ENCODE assay signal across 15 cellular contexts in the genomic region with DNA sequence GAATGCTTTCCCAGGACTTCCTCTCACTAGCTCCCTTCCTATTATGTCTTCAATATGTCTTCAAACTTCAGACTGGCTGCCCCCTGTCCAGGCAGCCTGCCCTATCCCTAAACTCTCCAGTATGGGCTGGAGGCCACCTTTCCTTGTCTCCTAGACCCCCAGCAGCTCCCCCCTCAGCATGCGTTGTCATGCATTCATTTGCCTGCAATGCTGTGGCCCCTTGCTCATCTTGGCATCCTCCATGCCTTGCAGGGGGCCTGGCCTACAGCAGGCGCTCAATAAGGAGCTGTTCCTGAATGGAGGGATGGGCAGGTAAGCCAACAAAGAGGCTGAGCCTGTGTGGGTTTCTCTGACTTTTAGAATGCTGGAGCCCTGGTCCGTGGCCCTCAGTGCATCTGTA. TPM values are rescaled to one million over a fixed set of nuclear protein-coding genes. Genes with fewer than 3 reads are reported as not detected.
DNase-seq lines count a peak whose midpoint lies in the region; ATAC-seq lines count a peak whose summit lies in the region.
"Had no signal": no experiment of that assay in that cellular context is flagged by ENCODE, and none has a peak within 500 bp of the region (broad histone marks: within the 10 kb centered on the region; RNA-seq: fewer than 3 reads in every experiment).

No MANE protein-coding gene starts in this region.

- no peak overlapping the region for H4K8ac ChIP-seq in mesenchymal stem cell (ENCODE audit: low read length)

- no peak overlapping the region for H3K4me2 ChIP-seq in mesenchymal stem cell (ENCODE audit: low read length, poor library complexity, severe bottlenecking)

- ATAC-seq in activated naive CD8-positive, alpha-beta T cell treated with anti-CD3 and anti-CD28 coated beads, Interleukin-2, amount 10 ng/mL, durations not matched to agents 7 days and 5 days (ENCODE audit: low read depth), result no peak
- no peak for ATAC-seq in activated naive CD8-positive, alpha-beta T cell treated with anti-CD3 and anti-CD28 coated beads, Interleukin-2, amount 50 U/mL, for 24 hours
- ATAC-seq in T-helper 17 cell, result no peak
- no peak for ATAC-seq in stimulated activated naive B cell treated with anti-CD40 and anti-IgM and Interleukin-4, amounts not matched to agents 10 μg/mL and 1 μg/mL and 100 μg/mL, for 72 hours (replicated peaks)
- ATAC-seq: CD8-positive, alpha-beta T cell had no signal

- POLR2A ChIA-PET in activated naive CD8-positive, alpha-beta T cell treated with anti-CD3 and anti-CD28 coated beads, Interleukin-2, amount 10 ng/mL, durations not matched to agents 7 days and 5 days (lab: Charles Lee), result interaction anchor here (0.6 kb wide), 1 partner anchor 47 kb away, joined by 3 read pairs; no protein-coding TSS in a partner anchor

- peaks cover 11% of the 10 kb centered on the region for H3K79me1 ChIP-seq in mesenchymal stem cell (replicated peaks; ENCODE audit: low read length, poor library complexity, severe bottlenecking)

- no peak overlapping the region for H3K4me3 ChIP-seq in mesenchymal stem cell (ENCODE audit: insufficient read depth in 1 of 2, low read depth in 1 of 2, low read length in 2 of 2)

- peak overlapping the region; percentile 9 for H2BK15ac ChIP-seq in mesenchymal stem cell (ENCODE audit: low read depth, poor library complexity, severe bottlenecking)

- WGBS in mesenchymal stem cell, result 86% methylated on average over 3 of the region's 3 CpGs

- H3K9me3 Mint-ChIP-seq in activated naive CD8-positive, alpha-beta T cell treated with anti-CD3 and anti-CD28 coated beads, Interleukin-2, amount 10 ng/mL, durations not matched to agents 7 days and 5 days, result no peaks in the 10 kb centered on the region
- H3K9me3 Mint-ChIP-seq in activated naive CD8-positive, alpha-beta T cell treated with anti-CD3 and anti-CD28 coated beads, Interleukin-2, amount 50 U/mL, for 24 hours, result no peaks in the 10 kb centered on the region
- no peaks in the 10 kb centered on the region for H3K9me3 Mint-ChIP-seq in stimulated activated naive B cell treated with anti-CD40 and anti-IgM and Interleukin-4, amounts not matched to agents 10 μg/mL and 1 μg/mL and 100 μg/mL, for 72 hours
- no peaks in the 10 kb centered on the region for H3K9me3 Mint-ChIP-seq in immature natural killer cell
- H3K9me3 Mint-ChIP-seq: CD14-positive monocyte; CD8-positive, alpha-beta T cell had no signal

- DNase-seq in activated naive CD8-positive, alpha-beta T cell treated with anti-CD3 and anti-CD28 coated beads, Interleukin-2, amount 10 ng/mL, durations not matched to agents 7 days and 5 days, result no peak
- no peak for DNase-seq in activated naive CD8-positive, alpha-beta T cell treated with anti-CD3 and anti-CD28 coated beads, Interleukin-2, amount 50 U/mL, for 24 hours
- DNase-seq in T-helper 17 cell, result no peak
- DNase-seq in mesenchymal stem cell, result no peak
- no peak for DNase-seq in stimulated activated naive B cell treated with anti-CD40 and anti-IgM and Interleukin-4, amounts not matched to agents 10 μg/mL and 1 μg/mL and 100 μg/mL, for 72 hours
- no peak for DNase-seq in immature natural killer cell
- DNase-seq in NCI-H2171 treated with DMSO at 0.1 percent for 48 hours (lab: John Stamatoyannopoulos, UW), result no peak
- no peak for DNase-seq in NCI-H1092 treated with DMSO at 0.1 percent for 48 hours (lab: John Stamatoyannopoulos, UW)
- DNase-seq: CD8-positive, alpha-beta T cell; COR-L47; DMS53; GF-D8; H7 had no signal

- H3K27me3 ChIP-seq in mesenchymal stem cell (ENCODE audit: control insufficient read depth in 1 of 2, insufficient read depth in 1 of 2, low read length in 2 of 2), result no peaks in the 10 kb centered on the region

- H3K27me3 Mint-ChIP-seq in activated naive CD8-positive, alpha-beta T cell treated with anti-CD3 and anti-CD28 coated beads, Interleukin-2, amount 10 ng/mL, durations not matched to agents 7 days and 5 days, result peaks cover 2% of the 10 kb centered on the region
- H3K27me3 Mint-ChIP-seq in activated naive CD8-positive, alpha-beta T cell treated with anti-CD3 and anti-CD28 coated beads, Interleukin-2, amount 50 U/mL, for 24 hours, result no peaks in the 10 kb centered on the region
- no peaks in the 10 kb centered on the region for H3K27me3 Mint-ChIP-seq in T-helper 17 cell
- H3K27me3 Mint-ChIP-seq in stimulated activated naive B cell treated with anti-CD40 and anti-IgM and Interleukin-4, amounts not matched to agents 10 μg/mL and 1 μg/mL and 100 μg/mL, for 72 hours, result no peaks in the 10 kb centered on the region
- H3K27me3 Mint-ChIP-seq in immature natural killer cell (ENCODE audit: low read depth in 3 of 3), result peaks cover 2 to 5% (median 3%) of the 10 kb centered on the region in 3 donors

- H3K27ac Mint-ChIP-seq in activated naive CD8-positive, alpha-beta T cell treated with anti-CD3 and anti-CD28 coated beads, Interleukin-2, amount 10 ng/mL, durations not matched to agents 7 days and 5 days, result peak overlapping the region; percentile 11
- no peak overlapping the region for H3K27ac Mint-ChIP-seq in activated naive CD8-positive, alpha-beta T cell treated with anti-CD3 and anti-CD28 coated beads, Interleukin-2, amount 50 U/mL, for 24 hours
- H3K27ac Mint-ChIP-seq in T-helper 17 cell (peak overlapping the region; percentile 60), immature natural killer cell (peak overlapping the region in 1 of 6 donors; percentile 19)
- H3K27ac Mint-ChIP-seq in stimulated activated naive B cell treated with anti-CD40 and anti-IgM and Interleukin-4, amounts not matched to agents 10 μg/mL and 1 μg/mL and 100 μg/mL, for 72 hours, result peak overlapping the region; percentile 76
- H3K27ac Mint-ChIP-seq: CD14-positive monocyte; CD8-positive, alpha-beta T cell had no signal

- H3K4me1 Mint-ChIP-seq in activated naive CD8-positive, alpha-beta T cell treated with anti-CD3 and anti-CD28 coated beads, Interleukin-2, amount 10 ng/mL, durations not matched to agents 7 days and 5 days, result peaks cover 3% of the 10 kb centered on the region
- peaks cover 2% of the 10 kb centered on the region for H3K4me1 Mint-ChIP-seq in activated naive CD8-positive, alpha-beta T cell treated with anti-CD3 and anti-CD28 coated beads, Interleukin-2, amount 50 U/mL, for 24 hours
- H3K4me1 Mint-ChIP-seq in T-helper 17 cell (peaks cover 14% of the 10 kb centered on the region), immature natural killer cell (peaks cover 0 to 4% of the 10 kb centered on the region in 2 donors)
- H3K4me1 Mint-ChIP-seq in stimulated activated naive B cell treated with anti-CD40 and anti-IgM and Interleukin-4, amounts not matched to agents 10 μg/mL and 1 μg/mL and 100 μg/mL, for 72 hours, result peaks cover 18 to 22% of the 10 kb centered on the region in 2 donors

- H3K18ac ChIP-seq in mesenchymal stem cell (ENCODE audit: low read depth in 1 of 2, low read length in 2 of 2), result no peak overlapping the region

- H2AFZ ChIP-seq in mesenchymal stem cell (ENCODE audit: low read depth, low read length), result no peak overlapping the region

- H3K4ac ChIP-seq in mesenchymal stem cell (ENCODE audit: low read depth in 1 of 2, low read length in 2 of 2), result no peak overlapping the region

- peaks cover 38% of the 10 kb centered on the region for H3K4me1 ChIP-seq in mesenchymal stem cell (ENCODE audit: control insufficient read depth, insufficient read depth, low read depth, low read length)

- no peak overlapping the region for H2AK5ac ChIP-seq in mesenchymal stem cell (ENCODE audit: low read length, severe bottlenecking)

- H3K27ac ChIP-seq in mesenchymal stem cell (ENCODE audit: low read length, poor library complexity, severe bottlenecking), result no peak overlapping the region
- H3K27ac ChIP-seq: 22Rv1 had no signal

- H2BK120ac ChIP-seq in mesenchymal stem cell (ENCODE audit: low read depth, low read length), result no peak overlapping the region

- no peak overlapping the region for H2BK12ac ChIP-seq in mesenchymal stem cell (ENCODE audit: low read length in 2 of 2)

- H3K9ac ChIP-seq in mesenchymal stem cell (ENCODE audit: low read length), result no peak overlapping the region

- H3K9me3 ChIP-seq in T-helper 17 cell (ENCODE audit: control insufficient read depth, low read length, poor library complexity, severe bottlenecking) (no peaks in the 10 kb centered on the region), mesenchymal stem cell (ENCODE audit: control insufficient read depth, low read length) (no peaks in the 10 kb centered on the region)

- no peak overlapping the region for H2BK5ac ChIP-seq in mesenchymal stem cell (ENCODE audit: low read depth, low read length, poor library complexity, severe bottlenecking)

- H3K4me3 Mint-ChIP-seq in activated naive CD8-positive, alpha-beta T cell treated with anti-CD3 and anti-CD28 coated beads, Interleukin-2, amount 10 ng/mL, durations not matched to agents 7 days and 5 days, result no peak overlapping the region
- no peak overlapping the region for H3K4me3 Mint-ChIP-seq in activated naive CD8-positive, alpha-beta T cell treated with anti-CD3 and anti-CD28 coated beads, Interleukin-2, amount 50 U/mL, for 24 hours
- H3K4me3 Mint-ChIP-seq in T-helper 17 cell, result no peak overlapping the region
- H3K4me3 Mint-ChIP-seq in stimulated activated naive B cell treated with anti-CD40 and anti-IgM and Interleukin-4, amounts not matched to agents 10 μg/mL and 1 μg/mL and 100 μg/mL, for 72 hours, result no peak overlapping the region
- no peak overlapping the region for H3K4me3 Mint-ChIP-seq in immature natural killer cell
- H3K4me3 Mint-ChIP-seq: CD14-positive monocyte; CD8-positive, alpha-beta T cell had no signal

- no peak overlapping the region for H3K14ac ChIP-seq in mesenchymal stem cell (ENCODE audit: low read length in 2 of 2)

- no peaks in the 10 kb centered on the region for H3K36me3 ChIP-seq in mesenchymal stem cell (ENCODE audit: control insufficient read depth in 1 of 2, insufficient read depth in 2 of 2, low read depth in 1 of 2, low read length in 2 of 2)

- H4K91ac ChIP-seq in mesenchymal stem cell (ENCODE audit: low read length), result peak overlapping the region; percentile 11

- no peak overlapping the region for H3K23ac ChIP-seq in mesenchymal stem cell (ENCODE audit: low read length in 2 of 2)

- H3K36me3 Mint-ChIP-seq in activated naive CD8-positive, alpha-beta T cell treated with anti-CD3 and anti-CD28 coated beads, Interleukin-2, amount 10 ng/mL, durations not matched to agents 7 days and 5 days, result no peaks in the 10 kb centered on the region
- H3K36me3 Mint-ChIP-seq in activated naive CD8-positive, alpha-beta T cell treated with anti-CD3 and anti-CD28 coated beads, Interleukin-2, amount 50 U/mL, for 24 hours (ENCODE audit: low read depth), result no peaks in the 10 kb centered on the region
- H3K36me3 Mint-ChIP-seq in T-helper 17 cell (ENCODE audit: low read depth), result no peaks in the 10 kb centered on the region
- peaks cover 0 to 9% of the 10 kb centered on the region in 2 donors for H3K36me3 Mint-ChIP-seq in stimulated activated naive B cell treated with anti-CD40 and anti-IgM and Interleukin-4, amounts not matched to agents 10 μg/mL and 1 μg/mL and 100 μg/mL, for 72 hours
- no peaks in the 10 kb centered on the region for H3K36me3 Mint-ChIP-seq in immature natural killer cell
- H3K36me3 Mint-ChIP-seq: CD8-positive, alpha-beta T cell had no signal

RNA-seq across cellular contexts. Expression of gene ARAP1, which starts 16.4 kb away (rescaled TPM):
- total RNA-seq in activated naive CD8-positive, alpha-beta T cell treated with anti-CD3 and anti-CD28 coated beads, Interleukin-2, amount 10 ng/mL, durations not matched to agents 7 days and 5 days, result 100 to 1,000 TPM; 129 to 134 TPM
- 100 to 1,000 TPM in 1 of 2 donors, 10 to 100 TPM in 1; 93.3 to 108 TPM for total RNA-seq in T-helper 17 cell
- polyA plus RNA-seq in mesenchymal stem cell (2013, experiment 1 of 2), result 26.6 TPM
- 23.6 TPM for polyA plus RNA-seq in mesenchymal stem cell (2013, experiment 2 of 2)
- polyA plus RNA-seq in immature natural killer cell, result 10 to 100 TPM in 2 of 3 donors, 1 to 10 TPM in 1; 4.7 to 34.6 (median 16.4) TPM

RNA-seq across cellular contexts. Expression of gene STARD10, which starts 25.3 kb away (rescaled TPM):
- total RNA-seq in activated naive CD8-positive, alpha-beta T cell treated with anti-CD3 and anti-CD28 coated beads, Interleukin-2, amount 10 ng/mL, durations not matched to agents 7 days and 5 days, result 1 to 10 TPM; 7.8 to 8.0 TPM
- 10 to 100 TPM; 12.9 to 17.7 TPM for total RNA-seq in T-helper 17 cell
- polyA plus RNA-seq in mesenchymal stem cell (2013, experiment 1 of 2), result 16.5 TPM
- polyA plus RNA-seq in mesenchymal stem cell (2013, experiment 2 of 2), result 13.7 TPM
- 10 to 100 TPM; 26.3 to 50.1 (median 35.6) TPM for polyA plus RNA-seq in immature natural killer cell

RNA-seq across cellular contexts. Expression of gene ATG16L2, which starts 45.6 kb away (rescaled TPM):
- total RNA-seq in activated naive CD8-positive, alpha-beta T cell treated with anti-CD3 and anti-CD28 coated beads, Interleukin-2, amount 10 ng/mL, durations not matched to agents 7 days and 5 days, result 100 to 1,000 TPM; 159 to 163 TPM
- total RNA-seq in T-helper 17 cell, result 100 to 1,000 TPM in 1 of 2 donors, 10 to 100 TPM in 1; 95.4 to 121 TPM
- 12.0 TPM for polyA plus RNA-seq in mesenchymal stem cell (2013, experiment 1 of 2)
- polyA plus RNA-seq in mesenchymal stem cell (2013, experiment 2 of 2), result 10.4 TPM
- polyA plus RNA-seq in immature natural killer cell, result 10 to 100 TPM; 11.4 to 24.6 (median 18.7) TPM
